23 cellular contexts compared by ENCODE assay signal in the genomic region with DNA sequence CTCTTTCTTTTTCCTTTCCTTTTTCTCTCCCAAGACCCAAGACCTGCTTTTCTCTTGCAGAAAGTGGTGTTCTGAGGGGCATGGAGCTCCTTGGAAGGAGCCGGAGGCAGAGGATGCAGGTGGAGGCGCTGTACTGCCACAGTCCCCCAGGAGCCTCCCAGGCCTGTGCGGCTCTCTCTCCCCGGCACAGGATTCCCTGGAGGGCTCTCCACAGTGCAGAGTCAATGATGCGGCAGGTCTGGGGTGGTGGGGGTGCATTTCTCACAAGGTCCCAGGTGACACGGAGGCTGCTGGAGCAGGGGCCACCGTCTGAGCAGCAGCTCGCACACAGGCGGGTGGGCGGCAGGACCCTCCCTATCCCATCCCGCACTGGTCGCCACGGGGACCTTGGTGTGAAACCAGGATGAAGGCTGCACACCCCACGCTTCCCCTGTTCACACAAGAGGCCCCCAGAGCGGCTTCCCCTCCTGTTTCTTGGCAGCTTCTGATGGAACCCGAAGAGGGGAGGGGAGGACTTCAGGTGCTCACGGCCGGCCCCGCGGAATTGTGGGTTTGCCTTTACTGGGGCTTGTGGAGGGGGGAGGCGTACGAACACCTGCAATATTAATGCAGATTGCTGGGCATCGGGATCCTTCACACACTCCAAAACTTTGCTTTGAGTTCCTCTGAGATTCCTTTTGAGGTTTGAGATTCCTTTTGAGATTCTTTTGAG.
A peak's percentile ranks its signal among the peaks of the same experiment; 100 is the strongest.
DNase-seq lines count a peak whose midpoint lies in the region; ATAC-seq, FAIRE-seq and TF ChIP-seq lines count a peak whose summit lies in the region.
"Had no signal": no experiment of that assay in that cellular context is flagged by ENCODE, and none has a peak within 500 bp of the region (broad histone marks: within the 10 kb centered on the region; RNA-seq: fewer than 3 reads in every experiment).

No MANE protein-coding gene starts in this region.

- no peak overlapping the region for H3K56ac ChIP-seq in H1 (replicated peaks; ENCODE audit: insufficient read length, low read depth, low read length)

- H2BK20ac ChIP-seq in H1 (ENCODE audit: low read length), result no peak overlapping the region

- no peak for TF ChIP-seq POLR2A in H1 (IDR thresholded peaks at IDR 0.05; ENCODE audit: control extremely low read depth in 1 of 2, low read depth in 2 of 2, low read length in 2 of 2)

- no peak for TF ChIP-seq CTCF in H1 (IDR thresholded peaks at IDR 0.05; ENCODE audit: control extremely low read depth in 1 of 3, insufficient read depth in 1 of 3, low read depth in 1 of 3, low read length in 3 of 3)
- TF ChIP-seq CTCF in osteoblast (IDR thresholded peaks at IDR 0.05; ENCODE audit: extremely low read depth, low read depth, low read length), result no peak

- no peak overlapping the region for H2BK12ac ChIP-seq in H1 (ENCODE audit: low read depth, low read length)
- peak overlapping the region; percentile 22 for H2BK12ac ChIP-seq in neuronal stem cell (ENCODE audit: low read length)

- H3K79me1 ChIP-seq in H1 (ENCODE audit: low read depth, low read length), result no peaks in the 10 kb centered on the region
- no peaks in the 10 kb centered on the region for H3K79me1 ChIP-seq in neuronal stem cell (ENCODE audit: low read depth, low read length)

- H4K5ac ChIP-seq in H1 (ENCODE audit: insufficient read length, low read depth, low read length), result no peak overlapping the region

- H2BK120ac ChIP-seq in H1 (replicated peaks; ENCODE audit: low read depth, low read length), result no peak overlapping the region
- H2BK120ac ChIP-seq in neuronal stem cell (ENCODE audit: low read depth, low read length), result peak overlapping the region; percentile 81

- H3K79me2 ChIP-seq in H1 (ENCODE audit: control insufficient read depth in 1 of 2, insufficient read depth in 2 of 2, low read length in 2 of 2) (no peaks in the 10 kb centered on the region), osteoblast (ENCODE audit: insufficient read depth, low read length) (no peaks in the 10 kb centered on the region)

- no peak for ATAC-seq in GM18498 (IDR thresholded peaks at IDR 0.05; ENCODE audit: unreplicated experiment)
- ATAC-seq: CD8-positive, alpha-beta T cell; GM12878; K562 had no signal

- H3K4me2 ChIP-seq in H1 (ENCODE audit: insufficient read depth in 1 of 2, low read depth in 2 of 2, low read length in 2 of 2) (no peak overlapping the region), neuronal stem cell (ENCODE audit: insufficient read depth, low read length, poor library complexity, severe bottlenecking) (no peak overlapping the region), osteoblast (ENCODE audit: insufficient read depth, low read length) (no peak overlapping the region)
- H3K4me2 ChIP-seq: A549 had no signal

- no peak overlapping the region for H3K23ac ChIP-seq in H1 (ENCODE audit: insufficient read length)
- H3K23ac ChIP-seq in neuronal stem cell (ENCODE audit: low read depth, low read length, poor library complexity), result no peak overlapping the region

- peak; percentile 60 for DNase-seq in NCI-H1436 (lab: John Stamatoyannopoulos, UW)
- DNase-seq in NCI-H1436 treated with DMSO at 0.1 percent for 48 hours (lab: John Stamatoyannopoulos, UW), result no peak
- peak; percentile 41 for DNase-seq in NCI-H2107 treated with DMSO at 0.1 percent for 48 hours (lab: John Stamatoyannopoulos, UW; ENCODE audit: unreplicated experiment)
- DNase-seq in H1 (ENCODE audit: low read depth in 1 of 2, low spot score in 2 of 2), result no peak
- DNase-seq in neuronal stem cell (ENCODE audit: low spot score), result no peak
- no peak for DNase-seq in osteoblast (ENCODE audit: insufficient read length, low spot score, missing footprints)
- no peak for DNase-seq in activated CD4-positive, alpha-beta T cell treated with anti-CD3 and anti-CD28 coated beads, Interleukin-2, amount 50 U/mL, for 4 hours
- DNase-seq: AML-193; CD8-positive, alpha-beta T cell; COR-L47; DMS 273 treated with DMSO at 0.1 percent for 48 hours; DMS53; DND-41; EL; GOT3; H9; IMR-90 had no signal

- H2AFZ ChIP-seq in H1 (ENCODE audit: low read length) (no peak overlapping the region), neuronal stem cell (ENCODE audit: low read length) (no peak overlapping the region), osteoblast (ENCODE audit: low read length) (no peak overlapping the region)

- FAIRE-seq in H1 (lab: Jason Lieb, UNC), result no peak
- FAIRE-seq: A549, GM12878, HTR-8/SVneo, K562 had no signal

- no peak overlapping the region for H3K4me3 ChIP-seq in H1 (ENCODE audit: extremely low read depth in 1 of 4, insufficient read depth in 2 of 4, low read depth in 3 of 4, low read length in 4 of 4)
- H3K4me3 ChIP-seq in neuronal stem cell (ENCODE audit: low read length in 2 of 2), result no peak overlapping the region
- no peak overlapping the region for H3K4me3 ChIP-seq in osteoblast (ENCODE audit: insufficient read depth, low read length)
- H3K4me3 ChIP-seq: A549, GM12878, K562 had no signal

- H3K14ac ChIP-seq in H1 (ENCODE audit: insufficient read length) (no peak overlapping the region), neuronal stem cell (ENCODE audit: low read length) (no peak overlapping the region)

- H4K20me1 ChIP-seq in H1 (replicated peaks in 1 of 2; ENCODE audit: control insufficient read depth in 1 of 2, insufficient read depth in 2 of 2, low read length in 2 of 2) (no peaks in the 10 kb centered on the region), osteoblast (ENCODE audit: insufficient read depth, low read length) (no peaks in the 10 kb centered on the region)

- no peak for TF ChIP-seq RAD21 in H1 (IDR thresholded peaks at IDR 0.05 in 1 of 2, conservative IDR thresholded peaks at IDR 0.05 in 1 of 2; ENCODE audit: low read depth in 2 of 2, low read length in 2 of 2)

- H2BK15ac ChIP-seq in H1 (ENCODE audit: low read length) (no peak overlapping the region), neuronal stem cell (ENCODE audit: low read length) (peak overlapping the region; percentile 81)

- WGBS in H1 (ENCODE audit: extremely low coverage in 1 of 2, insufficient coverage in 1 of 2, insufficient read length in 1 of 2, insufficient replicate concordance in 2 of 2, low coverage in 1 of 2, low lambda C conversion rate in 2 of 2, missing lambda C conversion rate in 1 of 2), 2 experiments, result 93% methylated on average over 18 of the region's 23 CpGs; no CpG with 5 or more reads in 1 of the 2 experiments
- WGBS in neuronal stem cell (ENCODE audit: extremely low coverage in 2 of 2, insufficient read length in 2 of 2, insufficient replicate concordance in 1 of 2), 2 donors, result no CpG with 5 or more reads among the region's 23 CpGs

- no peaks in the 10 kb centered on the region for H3K9me3 ChIP-seq in H1 (ENCODE audit: insufficient read depth in 2 of 2, low read depth in 1 of 2, low read length in 1 of 2)
- no peaks in the 10 kb centered on the region for H3K9me3 ChIP-seq in neuronal stem cell (replicated peaks in 1 of 2; ENCODE audit: control insufficient read depth in 2 of 2, insufficient read depth in 1 of 2, low read depth in 1 of 2, low read length in 2 of 2)
- no peaks in the 10 kb centered on the region for H3K9me3 ChIP-seq in osteoblast (ENCODE audit: low read depth, low read length)
- H3K9me3 ChIP-seq: A549 had no signal

- H2BK5ac ChIP-seq in H1 (ENCODE audit: low read depth, low read length) (no peak overlapping the region), neuronal stem cell (ENCODE audit: low read length) (no peak overlapping the region)

- CTCF ChIA-PET in H1 (lab: Charles Lee; ENCODE audit: partially characterized antibody), result interaction anchor here (1.0 to 2.1 kb wide), 3 partner anchors 31 to 174 kb away, joined by 3 to 6 read pairs (median 4); no protein-coding TSS in a partner anchor

- H2AK5ac ChIP-seq in H1 (ENCODE audit: low read depth, low read length), result no peak overlapping the region
- peak overlapping the region; percentile 81 for H2AK5ac ChIP-seq in neuronal stem cell (ENCODE audit: low read depth, low read length)

- H3K4ac ChIP-seq in H1 (replicated peaks; ENCODE audit: insufficient read length, low read depth, low read length) (no peak overlapping the region), neuronal stem cell (ENCODE audit: low read length) (no peak overlapping the region)

- TF ChIP-seq EP300 in H1 (IDR thresholded peaks at IDR 0.05; ENCODE audit: borderline replicate concordance in 1 of 2, low read depth in 2 of 2, low read length in 2 of 2), result no peak

- POLR2A ChIA-PET in H1 (lab: Charles Lee; ENCODE audit: partially characterized antibody), result no interaction called here

- H3K18ac ChIP-seq in H1 (ENCODE audit: extremely low read depth, low read length), result no peak overlapping the region
- peak overlapping the region; percentile 64 for H3K18ac ChIP-seq in neuronal stem cell (ENCODE audit: low read length)

- H3K36me3 ChIP-seq in H1 (ENCODE audit: control insufficient read depth in 2 of 4, insufficient read depth in 4 of 4, low read length in 3 of 4), result no peaks in the 10 kb centered on the region
- no peaks in the 10 kb centered on the region for H3K36me3 ChIP-seq in neuronal stem cell (replicated peaks in 1 of 2; ENCODE audit: control insufficient read depth in 2 of 2, insufficient read depth in 2 of 2, low read length in 2 of 2)
- no peaks in the 10 kb centered on the region for H3K36me3 ChIP-seq in osteoblast (ENCODE audit: insufficient read depth, low read length)

- no peaks in the 10 kb centered on the region for H3K23me2 ChIP-seq in H1 (ENCODE audit: low read depth, low read length)

- no peak overlapping the region for H4K91ac ChIP-seq in H1 (replicated peaks; ENCODE audit: insufficient read length, low read length)
- no peak overlapping the region for H4K91ac ChIP-seq in neuronal stem cell (ENCODE audit: low read depth, low read length, poor library complexity)

- H3K9ac ChIP-seq in H1 (replicated peaks in 1 of 4; ENCODE audit: extremely low read depth in 1 of 4, low read depth in 3 of 4, low read length in 3 of 4) (no peak overlapping the region), neuronal stem cell (ENCODE audit: low read depth, low read length, poor library complexity) (no peak overlapping the region)

- 0 out of 2 replicates have a peak overlapping the region, but pooled peaks have one; percentile 14 for H4K8ac ChIP-seq in H1 (ENCODE audit: extremely low read depth, insufficient read depth, low read length)
- H4K8ac ChIP-seq in neuronal stem cell (ENCODE audit: low read depth, low read length), result no peak overlapping the region

- H3K27ac ChIP-seq in H1 (ENCODE audit: low read depth, low read length), result no peak overlapping the region
- H3K27ac ChIP-seq in neuronal stem cell (replicated peaks; ENCODE audit: low read length), result no peak overlapping the region
- no peak overlapping the region for H3K27ac ChIP-seq in osteoblast (ENCODE audit: low read depth, low read length)
- H3K27ac ChIP-seq: 22Rv1, A549 had no signal

- H3K27me3 ChIP-seq in H1 (replicated peaks in 1 of 4; ENCODE audit: control insufficient read depth in 3 of 4, extremely low read depth in 1 of 4, insufficient read depth in 3 of 4, low read length in 3 of 4) (no peaks in the 10 kb centered on the region), neuronal stem cell (ENCODE audit: control insufficient read depth in 3 of 3, insufficient read depth in 3 of 3, low read depth in 1 of 3, low read length in 3 of 3) (peaks cover 0 to 84% (median 0%) of the 10 kb centered on the region in 3 experiments), osteoblast (ENCODE audit: insufficient read depth, low read length) (peaks cover 30% of the 10 kb centered on the region)

- peaks cover 0 to 3% (median 0%) of the 10 kb centered on the region in 4 experiments; a peak in 1 of 7 replicates for H3K4me1 ChIP-seq in H1 (replicated peaks in 1 of 4; ENCODE audit: control insufficient read depth in 3 of 4, insufficient read depth in 4 of 4, low read length in 3 of 4)
- H3K4me1 ChIP-seq in neuronal stem cell (ENCODE audit: control insufficient read depth in 2 of 2, insufficient read depth in 1 of 2, low read depth in 1 of 2, low read length in 2 of 2), result peaks cover 0 to 5% of the 10 kb centered on the region in 2 donors
- no peaks in the 10 kb centered on the region for H3K4me1 ChIP-seq in osteoblast (ENCODE audit: insufficient read depth, low read length)
- H3K4me1 ChIP-seq: A549 had no signal

Comparison
In these comparisons a context has a peak if more than half of its experiments do, and no peak if none do; other contexts are left out.
1. DNase-seq: peak in NCI-H1436 (single experiment) and NCI-H2107 treated with DMSO at 0.1 percent for 48 hours (single experiment); none in NCI-H1436 treated with DMSO at 0.1 percent for 48 hours (single experiment), H1 (0 of 2), neuronal stem cell (single experiment), osteoblast (single experiment) and activated CD4-positive, alpha-beta T cell treated with anti-CD3 and anti-CD28 coated beads, Interleukin-2, amount 50 U/mL, for 4 hours (0 of 2).